11 cellular contexts compared by ENCODE assay signal in genomic region chr14:81122326-81122725, GRCh38.
A peak's percentile ranks its signal among the peaks of the same experiment; 100 is the strongest.
DNase-seq lines count a peak whose midpoint lies in the region; ATAC-seq and TF ChIP-seq lines count a peak whose summit lies in the region.
"Had no signal": no experiment of that assay in that cellular context is flagged by ENCODE, and none has a peak within 500 bp of the region (broad histone marks: within the 10 kb centered on the region; RNA-seq: fewer than 3 reads in every experiment).

No MANE protein-coding gene starts in this region.

- no peaks in the 10 kb centered on the region for H3K4me1 Mint-ChIP-seq in T-helper 17 cell
- H3K4me1 Mint-ChIP-seq: nephron progenitor cell had no signal

- peak; percentile 99 for ATAC-seq in GM19328 (IDR thresholded peaks at IDR 0.05; ENCODE audit: unreplicated experiment)
- peak; percentile 98 for ATAC-seq in HG02840 (IDR thresholded peaks at IDR 0.05; ENCODE audit: low FRiP score, unreplicated experiment)
- peak; percentile 100 for ATAC-seq in HG03565 (IDR thresholded peaks at IDR 0.05; ENCODE audit: unreplicated experiment)
- no peak for ATAC-seq in Right ventricle myocardium superior (ENCODE audit: poor library complexity)
- no peak for ATAC-seq in left lung
- no peak for ATAC-seq in T-helper 17 cell

- H3K27ac Mint-ChIP-seq in T-helper 17 cell, result no peak overlapping the region
- H3K27ac Mint-ChIP-seq: activated naive CD8-positive, alpha-beta T cell treated with anti-CD3 and anti-CD28 coated beads, Interleukin-2, amount 10 ng/mL, durations not matched to agents 7 days and 5 days; nephron progenitor cell had no signal

- H3K36me3 Mint-ChIP-seq in T-helper 17 cell (ENCODE audit: low read depth), result no peaks in the 10 kb centered on the region
- H3K36me3 Mint-ChIP-seq: activated naive CD8-positive, alpha-beta T cell treated with anti-CD3 and anti-CD28 coated beads, Interleukin-2, amount 10 ng/mL, durations not matched to agents 7 days and 5 days had no signal

- no peaks in the 10 kb centered on the region for H3K27me3 ChIP-seq in left lung

- H3K36me3 ChIP-seq in left lung, result no peaks in the 10 kb centered on the region

- H3K4me3 Mint-ChIP-seq in T-helper 17 cell, result no peak overlapping the region
- H3K4me3 Mint-ChIP-seq: activated naive CD8-positive, alpha-beta T cell treated with anti-CD3 and anti-CD28 coated beads, Interleukin-2, amount 10 ng/mL, durations not matched to agents 7 days and 5 days; nephron progenitor cell had no signal

- H3K9me3 ChIP-seq in left lung (no peaks in the 10 kb centered on the region), T-helper 17 cell (ENCODE audit: control insufficient read depth, low read length, poor library complexity, severe bottlenecking) (no peaks in the 10 kb centered on the region)

- H3K27me3 Mint-ChIP-seq in T-helper 17 cell, result no peaks in the 10 kb centered on the region
- H3K27me3 Mint-ChIP-seq: activated naive CD8-positive, alpha-beta T cell treated with anti-CD3 and anti-CD28 coated beads, Interleukin-2, amount 10 ng/mL, durations not matched to agents 7 days and 5 days had no signal

- peaks cover 0 to 7% of the 10 kb centered on the region in 2 donors for H3K4me1 ChIP-seq in left lung

- no peak for TF ChIP-seq CTCF in GM10266 (IDR thresholded peaks at IDR 0.05; ENCODE audit: control insufficient read depth, insufficient read depth, low read depth, missing control alignments)
- no peak for TF ChIP-seq CTCF in left lung (IDR thresholded peaks at IDR 0.05)

- peak; percentile 53 for DNase-seq in GM10266 (ENCODE audit: extremely low spot score)
- no peak for DNase-seq in Right ventricle myocardium superior
- DNase-seq in left lung, result no peak
- DNase-seq in T-helper 17 cell, result no peak
- no peak for DNase-seq in HCEC 1CT
- DNase-seq: activated naive CD8-positive, alpha-beta T cell treated with anti-CD3 and anti-CD28 coated beads, Interleukin-2, amount 10 ng/mL, durations not matched to agents 7 days and 5 days; effector CD8-positive, alpha-beta T cell; nephron progenitor cell had no signal

- peak overlapping the region in 1 of 2 donors; percentile 40 for H3K27ac ChIP-seq in left lung

- H3K4me3 ChIP-seq in left lung, result no peak overlapping the region

- intact Hi-C loops in Right ventricle myocardium superior (cut with DNase I) (no loop called here), left lung (cut with DNase I) (no loop called here)

Comparison
In these comparisons a context has a peak if more than half of its experiments do, and no peak if none do; other contexts are left out.
1. ATAC-seq: peak in GM19328 (single experiment), HG02840 (single experiment) and HG03565 (single experiment); none in Right ventricle myocardium superior (single experiment), left lung (single experiment) and T-helper 17 cell (single experiment).